In genomic region chr16:31713071-31713944, GRCh38 we compare ENCODE assay signal across 1 cellular context.
TF ChIP-seq lines count a peak whose summit lies in the region.

No MANE protein-coding gene starts in this region.

TF ChIP-seq in K562, 482 proteins besides CTCF, POLR2A, EP300 and RAD21 (continued from another document and continues in another):
- TF ChIP-seq MGA (IDR thresholded peaks at IDR 0.05) (no peak), RUNX1 (IDR thresholded peaks at IDR 0.05; ENCODE audit: low read depth) (no peak), NCOA2 (IDR thresholded peaks at IDR 0.05; ENCODE audit: partially characterized antibody in 2 of 2) (no peak), ZBTB5 (IDR thresholded peaks at IDR 0.05) (no peak), CTBP1 (IDR thresholded peaks at IDR 0.05; ENCODE audit: borderline replicate concordance) (no peak), ZKSCAN1 (IDR thresholded peaks at IDR 0.05; ENCODE audit: low read depth, low read length) (no peak), CEBPZ (IDR thresholded peaks at IDR 0.05; ENCODE audit: borderline replicate concordance, low read depth, low read length) (no peak), PYGO2 (tag; IDR thresholded peaks at IDR 0.05) (no peak), JUNB (CRISPR knock-in tag; conservative IDR thresholded peaks at IDR 0.05) (no peak), ESRRB (CRISPR knock-in tag; IDR thresholded peaks at IDR 0.05; ENCODE audit: borderline replicate concordance) (no peak), TEAD4 (IDR thresholded peaks at IDR 0.05; ENCODE audit: low read length) (no peak), TEAD4 (CRISPR knock-in tag; IDR thresholded peaks at IDR 0.05; ENCODE audit: borderline replicate concordance) (no peak), RNF219 (CRISPR knock-in tag; IDR thresholded peaks at IDR 0.05) (no peak), ARNT (IDR thresholded peaks at IDR 0.05) (no peak), VEZF1 (CRISPR knock-in tag; IDR thresholded peaks at IDR 0.05) (peak; percentile 34; the same call in 1 of the 2 replicates), ZNF764 (CRISPR knock-in tag; IDR thresholded peaks at IDR 0.05; ENCODE audit: low read depth) (no peak), SNIP1 (IDR thresholded peaks at IDR 0.05; ENCODE audit: low read depth) (no peak), USF1 (CRISPR knock-in tag; IDR thresholded peaks at IDR 0.05) (no peak), SIX5 (IDR thresholded peaks at IDR 0.05; ENCODE audit: borderline replicate concordance in 1 of 2, insufficient read depth in 1 of 2, low read depth in 1 of 2, low read length in 2 of 2) (no peak), ZNF512 (tag; IDR thresholded peaks at IDR 0.05) (no peak), ZBTB17 (CRISPR knock-in tag; IDR thresholded peaks at IDR 0.05) (peak; percentile 32; the same call in 1 of the 2 replicates), GTF2F1 (IDR thresholded peaks at IDR 0.05; ENCODE audit: low read depth, low read length) (0 out of 2 replicates have a peak, but pooled peaks have one; percentile 40), ZNF175 (CRISPR knock-in tag; IDR thresholded peaks at IDR 0.05; ENCODE audit: low read depth) (no peak), CREB3 (tag; conservative IDR thresholded peaks at IDR 0.05; ENCODE audit: low read depth) (no peak), ILK (tag; IDR thresholded peaks at IDR 0.05; ENCODE audit: borderline replicate concordance, low read depth) (no peak), MAX (CRISPR knock-in tag; IDR thresholded peaks at IDR 0.05) (no peak), ZNF668 (CRISPR knock-in tag; IDR thresholded peaks at IDR 0.05) (no peak), KLF1 (tag; IDR thresholded peaks at IDR 0.05) (0 out of 2 replicates have a peak, but pooled peaks have one; percentile 23), SMARCA4 (IDR thresholded peaks at IDR 0.05) (no peak), DNMT1 (IDR thresholded peaks at IDR 0.05) (no peak)
